ENCODE assay signal across 9 cellular contexts in the genomic region with DNA sequence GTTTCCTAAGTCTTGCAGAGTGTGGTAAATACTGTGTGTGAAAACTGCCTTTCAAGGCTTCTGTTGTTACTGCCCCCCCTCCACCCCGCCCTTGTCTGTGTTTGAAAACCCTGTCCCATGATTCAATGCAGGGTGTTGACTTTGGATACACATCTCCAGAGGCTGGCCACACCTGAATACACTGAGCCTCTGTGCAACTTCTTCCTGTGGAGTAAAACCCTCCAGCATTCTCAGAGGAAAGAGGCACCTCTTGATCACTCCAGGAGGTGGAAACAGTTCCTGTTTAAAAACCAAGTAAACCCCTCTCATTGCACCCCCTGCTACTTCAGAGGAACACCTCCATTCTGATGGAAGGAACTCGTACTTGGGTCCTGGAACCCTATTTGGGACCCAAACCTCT.
A peak's percentile ranks its signal among the peaks of the same experiment; 100 is the strongest.
DNase-seq lines count a peak whose midpoint lies in the region; ATAC-seq and TF ChIP-seq lines count a peak whose summit lies in the region.
"Had no signal": no experiment of that assay in that cellular context is flagged by ENCODE, and none has a peak within 500 bp of the region (broad histone marks: within the 10 kb centered on the region; RNA-seq: fewer than 3 reads in every experiment).

No MANE protein-coding gene starts in this region.

- no peaks in the 10 kb centered on the region for H3K36me3 ChIP-seq in CD8-positive, alpha-beta memory T cell (ENCODE audit: insufficient read depth, low read length)
- H3K36me3 ChIP-seq in HUES48 (ENCODE audit: control insufficient read depth, insufficient read depth, low read length) (no peaks in the 10 kb centered on the region), WERI-Rb-1 (no peaks in the 10 kb centered on the region)

- POLR2A ChIA-PET in CD8-positive, alpha-beta memory T cell (lab: Charles Lee), result no interaction called here

- H3K4me3 ChIP-seq in CD8-positive, alpha-beta memory T cell (ENCODE audit: low read length), result no peak overlapping the region
- H3K4me3 ChIP-seq in HUES48 (ENCODE audit: low read depth, low read length), result no peak overlapping the region
- H3K4me3 ChIP-seq in WERI-Rb-1 (ENCODE audit: low read depth, low read length), result no peak overlapping the region

- no peak overlapping the region for H3K9ac ChIP-seq in HUES48 (ENCODE audit: low read depth, low read length)

- H3K9me3 ChIP-seq in CD8-positive, alpha-beta memory T cell (ENCODE audit: low read length), result no peaks in the 10 kb centered on the region
- H3K9me3 ChIP-seq in HUES48 (ENCODE audit: control insufficient read depth, insufficient read depth, low read length) (no peaks in the 10 kb centered on the region), WERI-Rb-1 (ENCODE audit: severe bottlenecking) (no peaks in the 10 kb centered on the region)

- peak overlapping the region in 4 of 7 donors; percentile 17 to 79 (median 28) for H3K4me3 Mint-ChIP-seq in CD8-positive, alpha-beta memory T cell
- H3K4me3 Mint-ChIP-seq in activated T-helper 17 cell treated with anti-CD3 and anti-CD28 coated beads, Interleukin-2, amount 50 U/mL, for 72 hours, result no peak overlapping the region
- H3K4me3 Mint-ChIP-seq: mesothelial cell of epicardium had no signal

- H3K27me3 Mint-ChIP-seq in CD8-positive, alpha-beta memory T cell, result no peaks in the 10 kb centered on the region
- no peaks in the 10 kb centered on the region for H3K27me3 Mint-ChIP-seq in activated T-helper 17 cell treated with anti-CD3 and anti-CD28 coated beads, Interleukin-2, amount 50 U/mL, for 72 hours

- peaks cover 0 to 4% (median 3%) of the 10 kb centered on the region in 3 donors for H3K36me3 Mint-ChIP-seq in CD8-positive, alpha-beta memory T cell
- peaks cover 32% of the 10 kb centered on the region for H3K36me3 Mint-ChIP-seq in activated T-helper 17 cell treated with anti-CD3 and anti-CD28 coated beads, Interleukin-2, amount 50 U/mL, for 72 hours (ENCODE audit: low read depth)
- H3K36me3 Mint-ChIP-seq: mesothelial cell of epicardium had no signal

- CTCF ChIA-PET in CD8-positive, alpha-beta memory T cell (lab: Charles Lee), result no interaction called here

- peak overlapping the region; percentile 10 to 97 (median 74) for H3K27ac Mint-ChIP-seq in CD8-positive, alpha-beta memory T cell
- H3K27ac Mint-ChIP-seq in activated T-helper 17 cell treated with anti-CD3 and anti-CD28 coated beads, Interleukin-2, amount 50 U/mL, for 72 hours, result peak overlapping the region; percentile 88
- H3K27ac Mint-ChIP-seq: mesothelial cell of epicardium had no signal

- TF ChIP-seq CTCF in WERI-Rb-1 (IDR thresholded peaks at IDR 0.05; ENCODE audit: low read depth, low read length), result no peak

- H3K27ac ChIP-seq in CD8-positive, alpha-beta memory T cell (ENCODE audit: low read depth, low read length), result no peak overlapping the region
- peak overlapping the region; percentile 82 for H3K27ac ChIP-seq in HUES48 (ENCODE audit: low read depth, low read length)
- no peak overlapping the region for H3K27ac ChIP-seq in WERI-Rb-1

- H3K9me3 Mint-ChIP-seq in CD8-positive, alpha-beta memory T cell, result no peaks in the 10 kb centered on the region
- no peaks in the 10 kb centered on the region for H3K9me3 Mint-ChIP-seq in activated T-helper 17 cell treated with anti-CD3 and anti-CD28 coated beads, Interleukin-2, amount 50 U/mL, for 72 hours
- H3K9me3 Mint-ChIP-seq: mesothelial cell of epicardium had no signal

- peak; percentile 15 for ATAC-seq in activated T-helper 17 cell treated with anti-CD3 and anti-CD28 coated beads, Interleukin-2, amount 50 U/mL, for 72 hours (replicated peaks)
- ATAC-seq in GM18870 (IDR thresholded peaks at IDR 0.05; ENCODE audit: unreplicated experiment) (no peak), GM18511 (IDR thresholded peaks at IDR 0.05; ENCODE audit: unreplicated experiment) (no peak), HG03442 (IDR thresholded peaks at IDR 0.05; ENCODE audit: unreplicated experiment) (no peak)

- no peak for DNase-seq in CD8-positive, alpha-beta memory T cell
- DNase-seq in left kidney (ENCODE audit: low read depth, low spot score) (peak; percentile 62), WERI-Rb-1 (no peak)

- H3K4me1 ChIP-seq in CD8-positive, alpha-beta memory T cell (ENCODE audit: insufficient read depth, low read length), result peaks cover 23% of the 10 kb centered on the region
- peaks cover 45% of the 10 kb centered on the region for H3K4me1 ChIP-seq in HUES48 (ENCODE audit: control insufficient read depth, insufficient read depth, low read length)

- no peaks in the 10 kb centered on the region for H3K27me3 ChIP-seq in CD8-positive, alpha-beta memory T cell (ENCODE audit: insufficient read depth, low read length, poor library complexity, severe bottlenecking)
- no peaks in the 10 kb centered on the region for H3K27me3 ChIP-seq in HUES48 (ENCODE audit: control insufficient read depth, insufficient read depth, low read length)
- H3K27me3 ChIP-seq in WERI-Rb-1 (ENCODE audit: insufficient read depth, low read depth, severe bottlenecking), result no peaks in the 10 kb centered on the region

- peaks cover 46 to 54% (median 53%) of the 10 kb centered on the region in 3 donors for H3K4me1 Mint-ChIP-seq in CD8-positive, alpha-beta memory T cell
- peaks cover 12% of the 10 kb centered on the region for H3K4me1 Mint-ChIP-seq in activated T-helper 17 cell treated with anti-CD3 and anti-CD28 coated beads, Interleukin-2, amount 50 U/mL, for 72 hours
